Comparison of ENCODE assay signal across 1 cellular context in the genomic region with DNA sequence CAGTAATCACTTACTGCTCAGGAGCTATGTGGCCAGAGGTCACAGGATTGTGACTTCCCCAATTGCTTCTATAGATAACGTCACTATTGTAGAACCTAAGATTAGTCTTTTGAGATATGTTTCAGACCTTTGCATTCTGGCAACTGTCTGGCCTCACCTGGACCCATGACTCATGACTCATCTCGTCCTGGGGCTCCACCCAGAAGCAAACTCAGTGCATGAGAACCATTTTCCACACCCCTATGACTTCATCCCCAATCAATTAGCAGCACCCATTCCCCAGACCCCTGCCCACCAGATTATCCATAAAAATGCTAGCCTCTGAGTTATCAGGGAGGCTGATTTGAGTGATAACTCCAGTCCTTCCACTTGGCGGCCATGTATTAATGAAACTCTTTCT.
TF ChIP-seq lines count a peak whose summit lies in the region.

No MANE protein-coding gene starts in this region.

TF ChIP-seq in GM12878, 131 proteins besides CTCF, POLR2A, EP300 and RAD21 (continued from another document):
- TF ChIP-seq, protein P1, sequence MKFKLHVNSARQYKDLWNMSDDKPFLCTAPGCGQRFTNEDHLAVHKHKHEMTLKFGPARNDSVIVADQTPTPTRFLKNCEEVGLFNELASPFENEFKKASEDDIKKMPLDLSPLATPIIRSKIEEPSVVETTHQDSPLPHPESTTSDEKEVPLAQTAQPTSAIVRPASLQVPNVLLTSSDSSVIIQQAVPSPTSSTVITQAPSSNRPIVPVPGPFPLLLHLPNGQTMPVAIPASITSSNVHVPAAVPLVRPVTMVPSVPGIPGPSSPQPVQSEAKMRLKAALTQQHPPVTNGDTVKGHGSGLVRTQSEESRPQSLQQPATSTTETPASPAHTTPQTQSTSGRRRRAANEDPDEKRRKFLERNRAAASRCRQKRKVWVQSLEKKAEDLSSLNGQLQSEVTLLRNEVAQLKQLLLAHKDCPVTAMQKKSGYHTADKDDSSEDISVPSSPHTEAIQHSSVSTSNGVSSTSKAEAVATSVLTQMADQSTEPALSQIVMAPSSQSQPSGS (IDR thresholded peaks at IDR 0.05; ENCODE audit: low read length), result no peak
TF ChIP-seq in GM12878: peak in this region for 1.
